Comparison of ENCODE assay signal across 18 cellular contexts in the genomic region with DNA sequence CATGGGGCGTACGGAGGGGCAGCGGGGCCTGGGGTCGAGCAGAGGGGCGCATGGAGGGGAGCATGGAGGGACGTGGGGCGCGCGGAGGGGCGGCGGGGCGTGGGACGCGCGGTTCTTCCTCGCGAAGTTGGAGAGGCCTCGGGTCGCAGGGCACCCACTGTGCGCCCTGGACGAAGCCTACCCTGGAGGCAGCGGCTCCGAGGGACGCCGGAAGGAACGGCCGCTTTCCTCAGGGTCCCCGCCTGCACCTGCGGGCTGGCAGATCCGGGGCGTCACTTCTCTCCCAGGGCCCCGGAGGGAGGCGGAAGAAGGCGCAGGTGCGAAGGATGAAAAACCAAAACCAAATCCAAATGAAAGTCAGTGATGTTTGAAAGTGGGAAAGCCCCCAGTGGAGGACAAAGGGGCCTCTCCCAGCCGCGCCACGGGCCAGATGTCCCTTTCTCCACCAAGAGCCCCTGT.
DNase-seq lines count a peak whose midpoint lies in the region; ATAC-seq and TF ChIP-seq lines count a peak whose summit lies in the region.
"Had no signal": no experiment of that assay in that cellular context is flagged by ENCODE, and none has a peak within 500 bp of the region (broad histone marks: within the 10 kb centered on the region; RNA-seq: fewer than 3 reads in every experiment).

No MANE protein-coding gene starts in this region.

- H3K9me3 ChIP-seq in hepatocyte (ENCODE audit: low read depth) (no peaks in the 10 kb centered on the region), thyroid gland (no peaks in the 10 kb centered on the region)
- H3K9me3 ChIP-seq: HAP-1 had no signal

- TF ChIP-seq CTCF in astrocyte of the cerebellum (IDR thresholded peaks at IDR 0.05; ENCODE audit: low read depth, low read length, missing control alignments) (no peak), hepatocyte (IDR thresholded peaks at IDR 0.05; ENCODE audit: poor library complexity) (no peak), nephron progenitor cell (IDR thresholded peaks at IDR 0.05) (no peak), thyroid gland (IDR thresholded peaks at IDR 0.05) (no peak)

- H3K27me3 ChIP-seq in hepatocyte: peaks cover 59% of the 10 kb centered on the region
- H3K27me3 ChIP-seq in thyroid gland: no peaks in the 10 kb centered on the region

- DNase-seq in astrocyte of the cerebellum (ENCODE audit: low read depth): no peak
- DNase-seq in hepatocyte (ENCODE audit: low spot score): no peak
- DNase-seq in nephron progenitor cell: no peak
- no peak for DNase-seq in thyroid gland
- DNase-seq in mucosa of gallbladder (ENCODE audit: low spot score): no peak
- DNase-seq in COLO829 (ENCODE audit: low spot score): no peak
- DNase-seq: activated B cell treated with CpG ODN at 0.5 μM for 24 hours, DMS53, natural killer cell, NCI-H1105, PC-3, small intestine, SW 1271 had no signal

- peak overlapping the region; percentile 31 for H3K4me3 ChIP-seq in astrocyte of the cerebellum (ENCODE audit: low read depth, low read length)
- no peak overlapping the region for H3K4me3 ChIP-seq in hepatocyte
- peak overlapping the region in 2 of 3 donors; percentile 41 to 43 for H3K4me3 ChIP-seq in thyroid gland (replicated peaks in 1 of 3)
- H3K4me3 ChIP-seq: BLaER1, HAP-1, K562 had no signal

- peaks cover 87% of the 10 kb centered on the region for H3K27me3 Mint-ChIP-seq in nephron progenitor cell (ENCODE audit: low read depth, poor library complexity)

- TF ChIP-seq POLR2A in thyroid gland (IDR thresholded peaks at IDR 0.05): no peak

- H3K27ac ChIP-seq in hepatocyte (no peak overlapping the region), thyroid gland (no peak overlapping the region)
- H3K27ac ChIP-seq: BLaER1 had no signal

- no peak for ATAC-seq in GM21381 (IDR thresholded peaks at IDR 0.05; ENCODE audit: unreplicated experiment)
- ATAC-seq: K562, natural killer cell, PC-3 had no signal

- H4K20me1 ChIP-seq in hepatocyte (ENCODE audit: insufficient read depth, poor library complexity, severe bottlenecking): no peaks in the 10 kb centered on the region
- H4K20me1 ChIP-seq: BLaER1 had no signal

- H3K79me2 ChIP-seq in hepatocyte: no peaks in the 10 kb centered on the region

- no peaks in the 10 kb centered on the region for H3K9me2 ChIP-seq in hepatocyte (replicated peaks; ENCODE audit: insufficient read depth)

- intact Hi-C loops in thyroid gland (cut with DNase I): no loop called here

- H3K36me3 ChIP-seq in hepatocyte (replicated peaks; ENCODE audit: insufficient read depth, low read depth) (no peaks in the 10 kb centered on the region), thyroid gland (no peaks in the 10 kb centered on the region)
- H3K36me3 ChIP-seq: BLaER1, HAP-1 had no signal

- WGBS in hepatocyte (ENCODE audit: low lambda C conversion rate, missing lambda C conversion rate): 27% methylated on average over 18 of the region's 38 CpGs
- WGBS in thyroid gland, 2 donors: 19 to 28% methylated on average over 35 to 38 of the region's 38 CpGs

- no peak overlapping the region for H2AFZ ChIP-seq in hepatocyte

- H3K4me2 ChIP-seq in hepatocyte: peak overlapping the region; percentile 88

- in situ Hi-C loops in astrocyte of the cerebellum (cut with HindIII; ENCODE audit: low sequenced_read_pairs): loop anchor here (5.0 kb wide), 1 partner anchor 38 kb away; no protein-coding TSS in a partner anchor

- peaks cover 19% of the 10 kb centered on the region for H3K9me3 Mint-ChIP-seq in nephron progenitor cell
- H3K9me3 Mint-ChIP-seq: natural killer cell had no signal

- H3K4me1 ChIP-seq in hepatocyte (ENCODE audit: insufficient read depth) (no peaks in the 10 kb centered on the region), thyroid gland (no peaks in the 10 kb centered on the region)
- H3K4me1 ChIP-seq: HAP-1 had no signal

- peaks cover under 1% of the 10 kb centered on the region for H3K36me3 Mint-ChIP-seq in nephron progenitor cell (ENCODE audit: low read depth)
- H3K36me3 Mint-ChIP-seq: natural killer cell had no signal

- peak overlapping the region; percentile 78 for H3K4me3 Mint-ChIP-seq in nephron progenitor cell
- H3K4me3 Mint-ChIP-seq: activated B cell treated with CpG ODN at 0.5 μM for 24 hours; natural killer cell; stimulated activated naive CD8-positive, alpha-beta T cell treated with anti-CD3 and anti-CD28 coated beads, Interleukin-15, Interleukin-2, amounts not matched to agents 100 ng/mL and 50 ng/mL, for 24 hours had no signal

- H3K4me1 Mint-ChIP-seq in nephron progenitor cell: peaks cover 42% of the 10 kb centered on the region
- H3K4me1 Mint-ChIP-seq: activated B cell treated with CpG ODN at 0.5 μM for 24 hours had no signal

- H3K27ac Mint-ChIP-seq in nephron progenitor cell: no peak overlapping the region
- H3K27ac Mint-ChIP-seq: activated B cell treated with CpG ODN at 0.5 μM for 24 hours; natural killer cell; stimulated activated naive CD8-positive, alpha-beta T cell treated with anti-CD3 and anti-CD28 coated beads, Interleukin-15, Interleukin-2, amounts not matched to agents 100 ng/mL and 50 ng/mL, for 24 hours had no signal
